25 cellular contexts compared by ENCODE assay signal in genomic region chr13:105220886-105221285, GRCh38.
"Had no signal": no experiment of that assay in that cellular context is flagged by ENCODE, and none has a peak within 500 bp of the region (broad histone marks: within the 10 kb centered on the region; RNA-seq: fewer than 3 reads in every experiment).

No MANE protein-coding gene starts in this region.

- H3K4me3 Mint-ChIP-seq: activated naive CD8-positive, alpha-beta T cell treated with anti-CD3 and anti-CD28 coated beads for 36 hours; natural killer cell treated with Interleukin-12 subunit alpha and Interleukin-12 subunit beta and Interleukin-15 and Interleukin-18, amount 100 ng/mL, for 72 hours had no signal

- H3K27ac ChIP-seq: body of pancreas, cardiac muscle cell, left ventricle myocardium inferior, tibial nerve, WERI-Rb-1 had no signal

- ATAC-seq: activated CD4-positive, CD25-positive, alpha-beta regulatory T cell treated with anti-CD3 and anti-CD28 coated beads, Interleukin-2, amount 50 U/mL, for 24 hours; body of pancreas; mucosa of descending colon; natural killer cell treated with Interleukin-12 subunit alpha and Interleukin-12 subunit beta and Interleukin-15 and Interleukin-18, amount 100 ng/mL, for 72 hours; right cardiac atrium had no signal

- H3K9me3 ChIP-seq: body of pancreas, left ventricle myocardium inferior, mucosa of descending colon, tibial nerve had no signal

- H3K27me3 Mint-ChIP-seq: natural killer cell treated with Interleukin-12 subunit alpha and Interleukin-12 subunit beta and Interleukin-15 and Interleukin-18, amount 100 ng/mL, for 72 hours had no signal

- FAIRE-seq: endothelial cell of umbilical vein had no signal

- H3K4me1 Mint-ChIP-seq: activated naive CD8-positive, alpha-beta T cell treated with anti-CD3 and anti-CD28 coated beads for 36 hours had no signal

- H3K4me3 ChIP-seq: body of pancreas, cardiac muscle cell, left ventricle myocardium inferior, lung, mucosa of descending colon, tibial nerve had no signal

- H3K36me3 ChIP-seq: cardiac muscle cell, left ventricle myocardium inferior, tibial nerve, WERI-Rb-1 had no signal

- H3K36me3 Mint-ChIP-seq: activated naive CD8-positive, alpha-beta T cell treated with anti-CD3 and anti-CD28 coated beads for 36 hours; natural killer cell treated with Interleukin-12 subunit alpha and Interleukin-12 subunit beta and Interleukin-15 and Interleukin-18, amount 100 ng/mL, for 72 hours had no signal

- H3K27ac Mint-ChIP-seq: activated naive CD8-positive, alpha-beta T cell treated with anti-CD3 and anti-CD28 coated beads for 36 hours; natural killer cell treated with Interleukin-12 subunit alpha and Interleukin-12 subunit beta and Interleukin-15 and Interleukin-18, amount 100 ng/mL, for 72 hours had no signal

- DNase-seq: activated CD4-positive, alpha-beta T cell treated with anti-CD3 and anti-CD28 coated beads for 48 hours; activated CD4-positive, alpha-beta T cell treated with anti-CD3 and anti-CD28 coated beads, Interleukin-2, amount 50 U/mL, for 48 hours; activated CD8-positive, alpha-beta memory T cell treated with anti-CD3 and anti-CD28 coated beads for 24 hours; activated effector memory CD4-positive, alpha-beta T cell treated with Interleukin-2 at 50 U/mL for 16 hours; activated naive CD4-positive, alpha-beta T cell treated with Interleukin-2 at 50 U/mL for 16 hours; activated naive CD8-positive, alpha-beta T cell treated with anti-CD3 and anti-CD28 coated beads for 36 hours; amygdala; body of pancreas; cerebellar nuclear complex; cortex of kidney; foreskin melanocyte; left ventricle myocardium inferior; mucosa of descending colon; posterior cingulate gyrus; right cardiac atrium; stimulated activated CD4-positive, alpha-beta T cell treated with anti-CD3 and anti-CD28 coated beads, Interleukin-2, amount 100 ng/mL, for 48 hours; stimulated activated naive CD4-positive, alpha-beta T cell treated with Interleukin-2 at 50 U/mL for 16 hours; T-helper 1 cell; WERI-Rb-1 had no signal

- H3K4me1 ChIP-seq: body of pancreas, left ventricle myocardium inferior, tibial nerve had no signal

- H3K9me3 Mint-ChIP-seq: activated naive CD8-positive, alpha-beta T cell treated with anti-CD3 and anti-CD28 coated beads for 36 hours; natural killer cell treated with Interleukin-12 subunit alpha and Interleukin-12 subunit beta and Interleukin-15 and Interleukin-18, amount 100 ng/mL, for 72 hours had no signal

- H3K27me3 ChIP-seq: body of pancreas, cardiac muscle cell, tibial nerve had no signal
